In the genomic region with DNA sequence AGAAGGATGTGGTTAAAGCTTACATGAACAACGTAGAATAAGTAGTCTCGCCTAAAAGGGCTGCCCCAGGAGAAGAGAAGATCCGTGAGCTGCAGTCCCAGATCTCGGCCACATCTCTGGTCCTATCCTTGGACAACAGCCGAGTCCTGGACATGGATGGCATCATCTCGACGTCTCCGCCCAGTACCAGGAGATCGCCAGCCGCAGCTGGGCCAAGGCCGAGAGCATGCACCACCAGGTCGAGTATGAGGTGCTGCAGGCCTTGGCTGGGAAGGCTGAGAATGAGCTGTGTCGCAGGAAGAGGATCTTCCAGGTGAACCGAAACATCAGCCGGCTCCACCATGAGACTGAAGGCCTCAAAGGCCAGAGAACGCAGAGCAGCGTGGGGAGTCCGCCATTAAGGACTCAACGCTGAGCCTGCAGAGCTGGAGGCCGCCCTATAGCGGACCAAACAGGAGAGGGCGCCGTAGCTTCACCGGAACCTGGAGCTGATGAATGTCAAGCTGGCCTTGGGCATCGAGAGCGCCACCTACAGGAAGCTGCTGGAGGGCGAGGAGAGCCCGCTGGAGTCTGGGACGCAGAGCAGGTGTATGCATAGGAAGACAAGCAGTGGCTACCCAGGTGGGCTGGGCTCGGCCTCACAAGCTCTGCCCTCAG, we compare ENCODE assay signal across 11 cellular contexts. TPM values are rescaled to one million over a fixed set of nuclear protein-coding genes. Genes with fewer than 3 reads are reported as not detected.
DNase-seq lines count a peak whose midpoint lies in the region; ATAC-seq and TF ChIP-seq lines count a peak whose summit lies in the region.
"Had no signal": no experiment of that assay in that cellular context is flagged by ENCODE, and none has a peak within 500 bp of the region (broad histone marks: within the 10 kb centered on the region; RNA-seq: fewer than 3 reads in every experiment).

No MANE protein-coding gene starts in this region.

- no peak overlapping the region for H3K4me3 Mint-ChIP-seq in activated CD4-positive, alpha-beta T cell treated with anti-CD3 and anti-CD28 coated beads, Interleukin-2, amount 10 ng/mL, durations not matched to agents 7 days and 5 days
- H3K4me3 Mint-ChIP-seq in glutamatergic neuron (ENCODE audit: unreplicated experiment), result no peak overlapping the region
- H3K4me3 Mint-ChIP-seq: dendritic cell treated with granulocyte-macrophage colony-stimulating factor and Interleukin-4, amounts not matched to agents 40 ng/mL and 50 ng/mL, for 4 days had no signal

- no peaks in the 10 kb centered on the region for H3K36me3 ChIP-seq in transverse colon

- TF ChIP-seq CTCF in glutamatergic neuron (IDR thresholded peaks at IDR 0.05; ENCODE audit: partially characterized antibody, unreplicated experiment), result peak; percentile 51
- no peak for TF ChIP-seq CTCF in transverse colon (IDR thresholded peaks at IDR 0.05)

- no peak for TF ChIP-seq EP300 in transverse colon (IDR thresholded peaks at IDR 0.05; ENCODE audit: low read depth)

- no peaks in the 10 kb centered on the region for H3K9me3 ChIP-seq in transverse colon

- DNase-seq in activated effector memory CD4-positive, alpha-beta T cell treated with anti-CD3 and anti-CD28 coated beads, Interleukin-2, amount 50 U/mL, for 16 hours, result peak; percentile 69
- no peak for DNase-seq in activated effector memory CD4-positive, alpha-beta T cell treated with Interleukin-2 at 50 U/mL for 16 hours
- DNase-seq in activated CD4-positive, alpha-beta T cell treated with anti-CD3 and anti-CD28 coated beads, Interleukin-2, amount 10 ng/mL, durations not matched to agents 7 days and 5 days, result peak; percentile 40
- peak; percentile 74 for DNase-seq in glutamatergic neuron
- peak; percentile 11 for DNase-seq in transverse colon
- DNase-seq in NCI-H510A treated with DMSO at 0.1 percent for 48 hours (lab: John Stamatoyannopoulos, UW), result no peak

- CTCF ChIA-PET in activated CD4-positive, alpha-beta T cell treated with anti-CD3 and anti-CD28 coated beads, Interleukin-2, amount 10 ng/mL, durations not matched to agents 7 days and 5 days (lab: Charles Lee), result interaction anchor here (0.6 to 2.0 kb wide), 14 partner anchors 9 to 351 kb away, joined by 3 to 9 read pairs (median 4); no protein-coding TSS in a partner anchor

- no peak overlapping the region for H3K27ac ChIP-seq in transverse colon
- H3K27ac ChIP-seq: skin epidermis had no signal

- WGBS in transverse colon (ENCODE audit: low coverage in 1 of 2), 2 donors, result 60 to 79% methylated on average over 1 to 30 of the region's 30 CpGs

- H3K4me1 Mint-ChIP-seq in activated CD4-positive, alpha-beta T cell treated with anti-CD3 and anti-CD28 coated beads, Interleukin-2, amount 10 ng/mL, durations not matched to agents 7 days and 5 days, result peaks cover 7% of the 10 kb centered on the region
- H3K4me1 Mint-ChIP-seq in glutamatergic neuron (ENCODE audit: low read depth, unreplicated experiment), result peaks cover 2% of the 10 kb centered on the region

- in situ Hi-C loops in transverse colon (cut with MboI; ENCODE audit: low pct_ligation_motif_present in 1 of 4, low pct_unique_long_range_greater_than_20kb in 1 of 4, low sequenced_read_pairs in 3 of 4), result no loop called here

- no peaks in the 10 kb centered on the region for H3K27me3 ChIP-seq in transverse colon

- no peak for ATAC-seq in GM21737 (IDR thresholded peaks at IDR 0.05; ENCODE audit: unreplicated experiment)
- no peak for ATAC-seq in HG03095 (IDR thresholded peaks at IDR 0.05; ENCODE audit: unreplicated experiment)

- no peaks in the 10 kb centered on the region for H3K36me3 Mint-ChIP-seq in activated CD4-positive, alpha-beta T cell treated with anti-CD3 and anti-CD28 coated beads, Interleukin-2, amount 10 ng/mL, durations not matched to agents 7 days and 5 days (ENCODE audit: low read depth)
- H3K36me3 Mint-ChIP-seq in glutamatergic neuron (ENCODE audit: unreplicated experiment), result no peaks in the 10 kb centered on the region

- intact Hi-C loops in transverse colon (cut with DNase I; ENCODE audit: low total_unique reads), result no loop called here

- H3K27me3 Mint-ChIP-seq in activated CD4-positive, alpha-beta T cell treated with anti-CD3 and anti-CD28 coated beads, Interleukin-2, amount 10 ng/mL, durations not matched to agents 7 days and 5 days, result peaks cover 8% of the 10 kb centered on the region
- H3K27me3 Mint-ChIP-seq in glutamatergic neuron (ENCODE audit: unreplicated experiment), result no peaks in the 10 kb centered on the region

- no peaks in the 10 kb centered on the region for H3K9me3 Mint-ChIP-seq in activated CD4-positive, alpha-beta T cell treated with anti-CD3 and anti-CD28 coated beads, Interleukin-2, amount 10 ng/mL, durations not matched to agents 7 days and 5 days
- H3K9me3 Mint-ChIP-seq in glutamatergic neuron (ENCODE audit: unreplicated experiment), result peaks cover 3% of the 10 kb centered on the region
- H3K9me3 Mint-ChIP-seq: dendritic cell treated with granulocyte-macrophage colony-stimulating factor and Interleukin-4, amounts not matched to agents 40 ng/mL and 50 ng/mL, for 4 days had no signal

- POLR2A ChIA-PET in activated CD4-positive, alpha-beta T cell treated with anti-CD3 and anti-CD28 coated beads, Interleukin-2, amount 10 ng/mL, durations not matched to agents 7 days and 5 days (lab: Charles Lee), result no interaction called here

- no peaks in the 10 kb centered on the region for H3K4me1 ChIP-seq in transverse colon

- no peak overlapping the region for H3K4me3 ChIP-seq in transverse colon
- H3K4me3 ChIP-seq: skin epidermis had no signal

- H3K27ac Mint-ChIP-seq in activated CD4-positive, alpha-beta T cell treated with anti-CD3 and anti-CD28 coated beads, Interleukin-2, amount 10 ng/mL, durations not matched to agents 7 days and 5 days, result no peak overlapping the region
- no peak overlapping the region for H3K27ac Mint-ChIP-seq in glutamatergic neuron (ENCODE audit: unreplicated experiment)
- H3K27ac Mint-ChIP-seq: dendritic cell treated with granulocyte-macrophage colony-stimulating factor and Interleukin-4, amounts not matched to agents 40 ng/mL and 50 ng/mL, for 4 days had no signal

- no peak for TF ChIP-seq POLR2A in transverse colon (IDR thresholded peaks at IDR 0.05)

RNA-seq across cellular contexts. Expression of a gene that starts 22.2 kb away (rescaled TPM):
- total RNA-seq in activated CD4-positive, alpha-beta T cell treated with anti-CD3 and anti-CD28 coated beads, Interleukin-2, amount 10 ng/mL, durations not matched to agents 7 days and 5 days, result not detected
- total RNA-seq in glutamatergic neuron (ENCODE audit: unreplicated experiment), result not detected
- total RNA-seq in transverse colon, result not detected
- total RNA-seq: M059J had no signal

RNA-seq across cellular contexts. Expression of a gene that starts 31.6 kb away (rescaled TPM):
- not detected for total RNA-seq in activated CD4-positive, alpha-beta T cell treated with anti-CD3 and anti-CD28 coated beads, Interleukin-2, amount 10 ng/mL, durations not matched to agents 7 days and 5 days
- not detected for total RNA-seq in glutamatergic neuron (ENCODE audit: unreplicated experiment)
- total RNA-seq in transverse colon, result under 1 TPM in 1 of 4 donors, not detected in 3; 0.48 TPM
- total RNA-seq: M059J had no signal

Comparison
In these comparisons a context has a peak if more than half of its experiments do, and no peak if none do; other contexts are left out.
1. DNase-seq: peak in activated effector memory CD4-positive, alpha-beta T cell treated with anti-CD3 and anti-CD28 coated beads, Interleukin-2, amount 50 U/mL, for 16 hours (single experiment), activated CD4-positive, alpha-beta T cell treated with anti-CD3 and anti-CD28 coated beads, Interleukin-2, amount 10 ng/mL, durations not matched to agents 7 days and 5 days (single experiment), glutamatergic neuron (single experiment) and transverse colon (single experiment); none in activated effector memory CD4-positive, alpha-beta T cell treated with Interleukin-2 at 50 U/mL for 16 hours (single experiment) and NCI-H510A treated with DMSO at 0.1 percent for 48 hours (single experiment).